25 cellular contexts compared by ENCODE assay signal in genomic region chr1:21366288-21366687, GRCh38.
DNase-seq lines count a peak whose midpoint lies in the region; ATAC-seq, FAIRE-seq and TF ChIP-seq lines count a peak whose summit lies in the region.
"Had no signal": no experiment of that assay in that cellular context is flagged by ENCODE, and none has a peak within 500 bp of the region (broad histone marks: within the 10 kb centered on the region; RNA-seq: fewer than 3 reads in every experiment).

No MANE protein-coding gene starts in this region.

- H3K9me3 ChIP-seq in RWPE2 (ENCODE audit: severe bottlenecking) (no peaks in the 10 kb centered on the region), small intestine (ENCODE audit: control insufficient read depth, low read depth) (no peaks in the 10 kb centered on the region)
- H3K9me3 ChIP-seq: SJCRH30 had no signal

- FAIRE-seq in small intestine (lab: Jason Lieb, UNC) = no peak
- FAIRE-seq: GM18507, H54, HepG2, RCC 7860 had no signal

- ATAC-seq in RWPE2 (ENCODE audit: low read depth) = 0 out of 3 replicates have a peak, but pooled peaks have one; percentile 15
- peak; percentile 6 for ATAC-seq in esophagus mucosa
- no peak for ATAC-seq in GM18519 (IDR thresholded peaks at IDR 0.05; ENCODE audit: low FRiP score, unreplicated experiment)
- ATAC-seq: HepG2, Right ventricle myocardium inferior had no signal

- H3K4me3 ChIP-seq in RWPE2 (ENCODE audit: severe bottlenecking) (no peak overlapping the region), small intestine (ENCODE audit: low read depth in 1 of 2, low read length in 2 of 2) (no peak overlapping the region)
- H3K4me3 ChIP-seq: SJCRH30 had no signal

- H3K36me3 ChIP-seq in RWPE2 (ENCODE audit: low read depth) = no peaks in the 10 kb centered on the region
- no peaks in the 10 kb centered on the region for H3K36me3 ChIP-seq in small intestine (ENCODE audit: control insufficient read depth in 2 of 2, insufficient read depth in 2 of 2, low read length in 2 of 2)
- H3K36me3 ChIP-seq: SJCRH30 had no signal

- H3K27me3 ChIP-seq in RWPE2 (ENCODE audit: insufficient read depth, poor library complexity, severe bottlenecking) = no peaks in the 10 kb centered on the region
- no peaks in the 10 kb centered on the region for H3K27me3 ChIP-seq in small intestine (ENCODE audit: control insufficient read depth in 2 of 2, insufficient read depth in 2 of 2, low read length in 2 of 2)
- H3K27me3 ChIP-seq: SJCRH30 had no signal

- H3K4me1 ChIP-seq in RWPE2 (ENCODE audit: insufficient read depth, poor library complexity, severe bottlenecking) (peaks cover 3% of the 10 kb centered on the region), small intestine (ENCODE audit: control insufficient read depth in 2 of 2, insufficient read depth in 1 of 2, low read depth in 1 of 2, low read length in 1 of 2) (no peaks in the 10 kb centered on the region)
- H3K4me1 ChIP-seq: SJCRH30 had no signal

- TF ChIP-seq CTCF in RWPE2 (IDR thresholded peaks at IDR 0.05; ENCODE audit: poor library complexity, severe bottlenecking) = no peak

- H3K27ac ChIP-seq in RWPE2 (ENCODE audit: poor library complexity, severe bottlenecking) = no peak overlapping the region
- H3K27ac ChIP-seq in small intestine (ENCODE audit: low read depth in 1 of 2, low read length in 1 of 2) = no peak overlapping the region
- H3K27ac ChIP-seq: SJCRH30 had no signal

- no peak for DNase-seq in RWPE2 (ENCODE audit: low spot score)
- DNase-seq in amniotic epithelial cell (ENCODE audit: low read depth) = peak; percentile 63
- peak; percentile 23 for DNase-seq in renal cortical epithelial cell (ENCODE audit: low read depth)
- no peak for DNase-seq in small intestine
- DNase-seq in NCI-H146 (lab: John Stamatoyannopoulos, UW) = no peak
- DNase-seq: C1 segment of cervical spinal cord; CD4-positive, alpha-beta memory T cell; COR-L47; DMS53; KBM-7; MV-4-11; NCI-H1105; NCI-H1436 treated with DMSO at 0.1 percent for 48 hours; NCI-H1930; NCI-H2107; NCI-H524; NCI-H748 treated with DMSO at 0.1 percent for 48 hours; SJCRH30 had no signal

- 67 to 80% (median 77%) methylated on average over 3 of the region's 3 CpGs for WGBS in small intestine, 3 donors

Comparison
In these comparisons a context has a peak if more than half of its experiments do, and no peak if none do; other contexts are left out.
1. DNase-seq: peak in amniotic epithelial cell (single experiment) and renal cortical epithelial cell (single experiment); none in RWPE2 (single experiment), small intestine (single experiment) and NCI-H146 (single experiment).